ENCODE assay signal across 1 cellular context in genomic region chrX:71214604-71215334, GRCh38.
TF ChIP-seq lines count a peak whose summit lies in the region.

No MANE protein-coding gene starts in this region.

TF ChIP-seq in HepG2, 621 proteins besides CTCF, POLR2A, EP300 and RAD21 (continued from another document and continues in another):
- TF ChIP-seq MYC (CRISPR knock-in tag; IDR thresholded peaks at IDR 0.05; ENCODE audit: borderline replicate concordance) (0 out of 2 replicates have a peak, but pooled peaks have one; percentile 16), IRF1 (CRISPR knock-in tag; IDR thresholded peaks at IDR 0.05; ENCODE audit: low read depth) (no peak), POGK (CRISPR knock-in tag; conservative IDR thresholded peaks at IDR 0.05) (peak; percentile 14; the same call in 1 of the 2 replicates), KDM1A (CRISPR knock-in tag; IDR thresholded peaks at IDR 0.05) (no peak), CBFB (CRISPR knock-in tag; IDR thresholded peaks at IDR 0.05) (no peak), SALL2 (CRISPR knock-in tag; IDR thresholded peaks at IDR 0.05) (0 out of 2 replicates have a peak, but pooled peaks have one; percentile 56), ZC3H4 (CRISPR knock-in tag; IDR thresholded peaks at IDR 0.05; ENCODE audit: borderline replicate concordance) (no peak), DR1 (CRISPR knock-in tag; IDR thresholded peaks at IDR 0.05) (peak; percentile 78), ZNF292 (CRISPR knock-in tag; IDR thresholded peaks at IDR 0.05; ENCODE audit: borderline replicate concordance, low read depth) (peak; percentile 42; the same call in 1 of the 2 replicates), ZNF281 (CRISPR knock-in tag; IDR thresholded peaks at IDR 0.05; ENCODE audit: borderline replicate concordance) (peak; percentile 7; the same call in 1 of the 2 replicates), TCF7L2 (IDR thresholded peaks at IDR 0.05; ENCODE audit: low read depth, low read length) (no peak), ZNF101 (CRISPR knock-in tag; IDR thresholded peaks at IDR 0.05; ENCODE audit: borderline replicate concordance, low read depth) (no peak), ZSCAN25 (CRISPR knock-in tag; IDR thresholded peaks at IDR 0.05) (peak; percentile 24; the same call in 1 of the 2 replicates), SIN3B (IDR thresholded peaks at IDR 0.05; ENCODE audit: low read length) (no peak), ZMYM2 (CRISPR knock-in tag; IDR thresholded peaks at IDR 0.05) (no peak), JUN (CRISPR knock-in tag; IDR thresholded peaks at IDR 0.05) (no peak), SCMH1 (CRISPR knock-in tag; IDR thresholded peaks at IDR 0.05; ENCODE audit: borderline replicate concordance) (no peak), HBP1 (CRISPR knock-in tag; IDR thresholded peaks at IDR 0.05; ENCODE audit: low read depth) (no peak), ZNF138 (CRISPR knock-in tag; IDR thresholded peaks at IDR 0.05; ENCODE audit: low read depth) (no peak), RFX1 (IDR thresholded peaks at IDR 0.05) (no peak), LRRFIP1 (CRISPR knock-in tag; conservative IDR thresholded peaks at IDR 0.05) (no peak), SOX5 (CRISPR knock-in tag; IDR thresholded peaks at IDR 0.05; ENCODE audit: borderline replicate concordance) (0 out of 2 replicates have a peak, but pooled peaks have one; percentile 12), YY1 (IDR thresholded peaks at IDR 0.05; ENCODE audit: insufficient read depth, insufficient replicate concordance, low read depth, low read length) (no peak), THRA (CRISPR knock-in tag; IDR thresholded peaks at IDR 0.05; ENCODE audit: borderline replicate concordance) (peak; percentile 34; the same call in 1 of the 2 replicates), PHF5A (CRISPR knock-in tag; IDR thresholded peaks at IDR 0.05; ENCODE audit: low read depth, unreplicated experiment) (no peak), TARDBP (CRISPR knock-in tag; IDR thresholded peaks at IDR 0.05) (peak; percentile 69; the same call in 1 of the 2 replicates), PRPF4 (IDR thresholded peaks at IDR 0.05; ENCODE audit: low read depth, low read length, poor library complexity, severe bottlenecking) (no peak), ZFP36 (IDR thresholded peaks at IDR 0.05; ENCODE audit: borderline replicate concordance, low read depth, low read length, partially characterized antibody) (no peak), ZNF263 (CRISPR knock-in tag; IDR thresholded peaks at IDR 0.05) (peak; percentile 11; the same call in 1 of the 2 replicates), EHMT2 (IDR thresholded peaks at IDR 0.05; ENCODE audit: borderline replicate concordance, low read depth, low read length) (no peak), ZNF556 (CRISPR knock-in tag; IDR thresholded peaks at IDR 0.05; ENCODE audit: borderline replicate concordance) (no peak), JUNB (CRISPR knock-in tag; IDR thresholded peaks at IDR 0.05; ENCODE audit: borderline replicate concordance) (no peak), TMF1 (CRISPR knock-in tag; IDR thresholded peaks at IDR 0.05; ENCODE audit: low read depth) (0 out of 2 replicates have a peak, but pooled peaks have one; percentile 46)
- TF ChIP-seq, protein P1, sequence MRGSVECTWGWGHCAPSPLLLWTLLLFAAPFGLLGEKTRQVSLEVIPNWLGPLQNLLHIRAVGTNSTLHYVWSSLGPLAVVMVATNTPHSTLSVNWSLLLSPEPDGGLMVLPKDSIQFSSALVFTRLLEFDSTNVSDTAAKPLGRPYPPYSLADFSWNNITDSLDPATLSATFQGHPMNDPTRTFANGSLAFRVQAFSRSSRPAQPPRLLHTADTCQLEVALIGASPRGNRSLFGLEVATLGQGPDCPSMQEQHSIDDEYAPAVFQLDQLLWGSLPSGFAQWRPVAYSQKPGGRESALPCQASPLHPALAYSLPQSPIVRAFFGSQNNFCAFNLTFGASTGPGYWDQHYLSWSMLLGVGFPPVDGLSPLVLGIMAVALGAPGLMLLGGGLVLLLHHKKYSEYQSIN (CRISPR knock-in tag; IDR thresholded peaks at IDR 0.05; ENCODE audit: borderline replicate concordance) = no peak
- TF ChIP-seq, protein P2, sequence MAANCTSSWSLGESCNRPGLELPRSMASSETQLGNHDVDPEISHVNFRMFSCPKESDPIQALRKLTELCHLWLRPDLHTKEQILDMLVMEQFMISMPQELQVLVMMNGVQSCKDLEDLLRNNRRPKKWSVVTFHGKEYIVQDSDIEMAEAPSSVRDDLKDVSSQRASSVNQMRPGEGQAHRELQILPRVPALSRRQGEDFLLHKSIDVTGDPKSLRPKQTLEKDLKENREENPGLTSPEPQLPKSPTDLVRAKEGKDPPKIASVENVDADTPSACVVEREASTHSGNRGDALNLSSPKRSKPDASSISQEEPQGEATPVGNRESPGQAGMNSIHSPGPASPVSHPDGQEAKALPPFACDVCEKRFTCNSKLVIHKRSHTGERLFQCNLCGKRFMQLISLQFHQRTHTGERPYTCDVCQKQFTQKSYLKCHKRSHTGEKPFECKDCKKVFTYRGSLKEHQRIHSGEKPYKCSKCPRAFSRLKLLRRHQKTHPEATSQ (CRISPR knock-in tag; IDR thresholded peaks at IDR 0.05; ENCODE audit: borderline replicate concordance) = 0 out of 2 replicates have a peak, but pooled peaks have one; percentile 54
- TF ChIP-seq, protein P3, sequence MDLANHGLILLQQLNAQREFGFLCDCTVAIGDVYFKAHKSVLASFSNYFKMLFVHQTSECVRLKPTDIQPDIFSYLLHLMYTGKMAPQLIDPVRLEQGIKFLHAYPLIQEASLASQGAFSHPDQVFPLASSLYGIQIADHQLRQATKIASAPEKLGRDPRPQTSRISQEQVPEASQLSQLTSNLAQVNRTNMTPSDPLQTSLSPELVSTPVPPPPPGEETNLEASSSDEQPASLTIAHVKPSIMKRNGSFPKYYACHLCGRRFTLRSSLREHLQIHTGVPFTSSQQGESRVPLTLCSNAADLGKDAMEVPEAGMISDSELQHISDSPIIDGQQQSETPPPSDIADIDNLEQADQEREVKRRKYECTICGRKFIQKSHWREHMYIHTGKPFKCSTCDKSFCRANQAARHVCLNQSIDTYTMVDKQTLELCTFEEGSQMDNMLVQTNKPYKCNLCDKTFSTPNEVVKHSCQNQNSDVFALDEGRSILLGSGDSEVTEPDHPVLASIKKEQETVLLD (CRISPR knock-in tag; IDR thresholded peaks at IDR 0.05; ENCODE audit: low read depth) = no peak
- TF ChIP-seq, protein P4, sequence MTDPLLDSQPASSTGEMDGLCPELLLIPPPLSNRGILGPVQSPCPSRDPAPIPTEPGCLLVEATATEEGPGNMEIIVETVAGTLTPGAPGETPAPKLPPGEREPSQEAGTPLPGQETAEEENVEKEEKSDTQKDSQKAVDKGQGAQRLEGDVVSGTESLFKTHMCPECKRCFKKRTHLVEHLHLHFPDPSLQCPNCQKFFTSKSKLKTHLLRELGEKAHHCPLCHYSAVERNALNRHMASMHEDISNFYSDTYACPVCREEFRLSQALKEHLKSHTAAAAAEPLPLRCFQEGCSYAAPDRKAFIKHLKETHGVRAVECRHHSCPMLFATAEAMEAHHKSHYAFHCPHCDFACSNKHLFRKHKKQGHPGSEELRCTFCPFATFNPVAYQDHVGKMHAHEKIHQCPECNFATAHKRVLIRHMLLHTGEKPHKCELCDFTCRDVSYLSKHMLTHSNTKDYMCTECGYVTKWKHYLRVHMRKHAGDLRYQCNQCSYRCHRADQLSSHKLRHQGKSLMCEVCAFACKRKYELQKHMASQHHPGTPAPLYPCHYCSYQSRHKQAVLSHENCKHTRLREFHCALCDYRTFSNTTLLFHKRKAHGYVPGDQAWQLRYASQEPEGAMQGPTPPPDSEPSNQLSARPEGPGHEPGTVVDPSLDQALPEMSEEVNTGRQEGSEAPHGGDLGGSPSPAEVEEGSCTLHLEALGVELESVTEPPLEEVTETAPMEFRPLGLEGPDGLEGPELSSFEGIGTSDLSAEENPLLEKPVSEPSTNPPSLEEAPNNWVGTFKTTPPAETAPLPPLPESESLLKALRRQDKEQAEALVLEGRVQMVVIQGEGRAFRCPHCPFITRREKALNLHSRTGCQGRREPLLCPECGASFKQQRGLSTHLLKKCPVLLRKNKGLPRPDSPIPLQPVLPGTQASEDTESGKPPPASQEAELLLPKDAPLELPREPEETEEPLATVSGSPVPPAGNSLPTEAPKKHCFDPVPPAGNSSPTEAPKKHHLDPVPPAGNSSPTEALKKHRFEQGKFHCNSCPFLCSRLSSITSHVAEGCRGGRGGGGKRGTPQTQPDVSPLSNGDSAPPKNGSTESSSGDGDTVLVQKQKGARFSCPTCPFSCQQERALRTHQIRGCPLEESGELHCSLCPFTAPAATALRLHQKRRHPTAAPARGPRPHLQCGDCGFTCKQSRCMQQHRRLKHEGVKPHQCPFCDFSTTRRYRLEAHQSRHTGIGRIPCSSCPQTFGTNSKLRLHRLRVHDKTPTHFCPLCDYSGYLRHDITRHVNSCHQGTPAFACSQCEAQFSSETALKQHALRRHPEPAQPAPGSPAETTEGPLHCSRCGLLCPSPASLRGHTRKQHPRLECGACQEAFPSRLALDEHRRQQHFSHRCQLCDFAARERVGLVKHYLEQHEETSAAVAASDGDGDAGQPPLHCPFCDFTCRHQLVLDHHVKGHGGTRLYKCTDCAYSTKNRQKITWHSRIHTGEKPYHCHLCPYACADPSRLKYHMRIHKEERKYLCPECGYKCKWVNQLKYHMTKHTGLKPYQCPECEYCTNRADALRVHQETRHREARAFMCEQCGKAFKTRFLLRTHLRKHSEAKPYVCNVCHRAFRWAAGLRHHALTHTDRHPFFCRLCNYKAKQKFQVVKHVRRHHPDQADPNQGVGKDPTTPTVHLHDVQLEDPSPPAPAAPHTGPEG (CRISPR knock-in tag; IDR thresholded peaks at IDR 0.05) = 0 out of 2 replicates have a peak, but pooled peaks have one; percentile 34
